10 cellular contexts compared by ENCODE assay signal in the genomic region with DNA sequence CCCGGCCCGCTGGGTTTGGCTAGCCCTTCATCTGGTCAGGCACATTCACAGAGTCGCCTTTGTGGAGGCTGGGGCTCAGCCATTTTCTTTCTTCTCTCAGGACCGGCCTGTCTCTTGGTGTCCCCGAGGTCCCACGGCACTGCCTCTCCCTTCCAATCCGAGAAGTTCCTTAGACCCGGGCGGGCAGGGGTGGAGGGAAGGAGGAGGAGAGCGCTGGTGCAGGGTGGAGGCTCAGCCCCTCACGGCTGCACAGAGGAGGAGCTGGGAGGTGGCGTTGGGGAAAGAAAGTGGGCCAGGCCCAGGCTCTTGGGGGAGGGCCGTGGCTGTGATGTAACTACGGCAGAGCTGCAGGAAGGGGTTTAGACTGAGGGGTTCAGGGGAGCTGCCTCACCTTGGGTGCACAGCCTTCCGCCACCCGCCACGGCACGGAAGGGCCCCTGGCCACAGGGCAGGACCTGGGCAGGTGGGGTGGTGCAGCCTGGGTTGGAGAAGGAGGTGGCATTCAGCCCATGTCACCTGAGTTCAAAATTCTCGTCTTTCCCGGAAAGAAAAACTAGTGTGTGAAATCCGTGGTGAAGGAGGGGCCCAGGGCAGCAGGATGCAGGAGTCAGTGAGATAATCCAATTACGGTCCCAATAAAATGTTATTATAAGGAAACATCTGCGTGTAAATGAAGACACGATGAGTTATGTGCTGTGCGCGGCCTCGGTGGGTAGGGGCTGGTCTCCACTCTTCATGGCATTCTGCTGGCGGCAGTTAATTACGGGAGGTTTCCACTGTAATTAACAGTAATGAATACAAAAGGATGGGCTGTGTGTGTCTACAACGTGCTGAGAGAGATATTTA. TPM values are rescaled to one million over a fixed set of nuclear protein-coding genes. Genes with fewer than 3 reads are reported as not detected.
A peak's percentile ranks its signal among the peaks of the same experiment; 100 is the strongest.
DNase-seq lines count a peak whose midpoint lies in the region; ATAC-seq and TF ChIP-seq lines count a peak whose summit lies in the region.
"Had no signal": no experiment of that assay in that cellular context is flagged by ENCODE, and none has a peak within 500 bp of the region (broad histone marks: within the 10 kb centered on the region; RNA-seq: fewer than 3 reads in every experiment).

No MANE protein-coding gene starts in this region.

- no peak for TF ChIP-seq CTCF in HEK293 (tag by site-specific recombination; IDR thresholded peaks at IDR 0.05)
- no peak for TF ChIP-seq CTCF in mesothelial cell of epicardium (IDR thresholded peaks at IDR 0.05; ENCODE audit: unreplicated experiment)

- H3K4me1 Mint-ChIP-seq in mesothelial cell of epicardium, result peaks cover 2% of the 10 kb centered on the region

- CTCF ChIA-PET in HEK293 (lab: Yijun Ruan, JAX), result no interaction called here

- H3K9me3 ChIP-seq in HEK293 (ENCODE audit: control insufficient read depth, insufficient read depth, low read depth, low read length), result no peaks in the 10 kb centered on the region
- H3K9me3 ChIP-seq: neutrophil had no signal

- no peak overlapping the region for H3K27ac Mint-ChIP-seq in mesothelial cell of epicardium

- POLR2A ChIA-PET in HEK293 (lab: Yijun Ruan, JAX), result interaction anchor here (0.7 kb wide), 1 partner anchor 7 kb away, joined by 3 read pairs; no protein-coding TSS in a partner anchor

- ATAC-seq in GM18519 (IDR thresholded peaks at IDR 0.05; ENCODE audit: low FRiP score, unreplicated experiment), result no peak
- no peak for ATAC-seq in GM19455 (IDR thresholded peaks at IDR 0.05; ENCODE audit: unreplicated experiment)

- H3K36me3 Mint-ChIP-seq in mesothelial cell of epicardium, result no peaks in the 10 kb centered on the region

- no peak overlapping the region for H3K27ac ChIP-seq in HEK293 (ENCODE audit: extremely low read depth, low read depth, low read length)
- H3K27ac ChIP-seq: neutrophil had no signal

- H3K4me3 Mint-ChIP-seq in mesothelial cell of epicardium, result peak overlapping the region; percentile 39

- H3K36me3 ChIP-seq in HEK293 (ENCODE audit: control insufficient read depth in 2 of 2, insufficient read depth in 1 of 2, low read length in 2 of 2), result peaks cover 0 to 11% of the 10 kb centered on the region in 2 experiments; a peak in 1 of 3 replicates
- H3K36me3 ChIP-seq: neutrophil had no signal

- H3K4me3 ChIP-seq in HEK293 (ENCODE audit: low read depth, low read length), result peak overlapping the region; percentile 27

- DNase-seq in CD1c-positive myeloid dendritic cell (ENCODE audit: extremely low spot score) (peak; percentile 7), amygdala (lab: John Stamatoyannopoulos, UW) (peak in 42 of 56 donors; percentile 34 to 76 (median 59)), mesothelial cell of epicardium (ENCODE audit: low spot score in 2 of 2, unreplicated experiment in 2 of 2) (peak in 1 of 2 experiments; percentile 12), NOMO-1 treated with dmso at 0.1 percent for 144 hours (lab: John Stamatoyannopoulos, UW; ENCODE audit: unreplicated experiment) (no peak), NCI-H1694 treated with DMSO at 0.1 percent for 48 hours (lab: John Stamatoyannopoulos, UW) (no peak)

- H3K27me3 Mint-ChIP-seq in mesothelial cell of epicardium (ENCODE audit: low read depth), result peaks cover 56% of the 10 kb centered on the region

- H3K9me3 Mint-ChIP-seq in mesothelial cell of epicardium, result no peaks in the 10 kb centered on the region

- no peaks in the 10 kb centered on the region for H3K4me1 ChIP-seq in HEK293 (ENCODE audit: control insufficient read depth, insufficient read depth, low read length)

TF ChIP-seq in HEK293, 187 proteins besides CTCF, POLR2A, EP300 and RAD21:
- TF ChIP-seq SP2 (tag by site-specific recombination; IDR thresholded peaks at IDR 0.05), result peak; percentile 12; the same call in 1 of the 2 replicates
- TF ChIP-seq ZNF623 (tag by site-specific recombination; IDR thresholded peaks at IDR 0.05), result no peak
- no peak for TF ChIP-seq ZNF677 (tag by site-specific recombination; IDR thresholded peaks at IDR 0.05)
- no peak for TF ChIP-seq ZNF416 (tag by site-specific recombination; IDR thresholded peaks at IDR 0.05)
- no peak for TF ChIP-seq ZNF391 (tag by site-specific recombination; IDR thresholded peaks at IDR 0.05; ENCODE audit: borderline replicate concordance, low read depth)
- TF ChIP-seq ZNF664 (tag by site-specific recombination; IDR thresholded peaks at IDR 0.05), result no peak
- TF ChIP-seq ZNF530 (tag by site-specific recombination; IDR thresholded peaks at IDR 0.05; ENCODE audit: low read depth), result no peak
- no peak for TF ChIP-seq ZNF501 (tag by site-specific recombination; IDR thresholded peaks at IDR 0.05)
- no peak for TF ChIP-seq ZNF561 (tag by site-specific recombination; IDR thresholded peaks at IDR 0.05; ENCODE audit: borderline replicate concordance)
- 0 out of 2 replicates have a peak, but pooled peaks have one; percentile 0 for TF ChIP-seq PRDM10 (tag by site-specific recombination; IDR thresholded peaks at IDR 0.05)
- TF ChIP-seq ZNF830 (tag by site-specific recombination; IDR thresholded peaks at IDR 0.05; ENCODE audit: low read depth), result no peak
- TF ChIP-seq ZNF148 (tag by site-specific recombination; IDR thresholded peaks at IDR 0.05; ENCODE audit: borderline replicate concordance), result no peak
- no peak for TF ChIP-seq ZNF223 (tag by site-specific recombination; IDR thresholded peaks at IDR 0.05)
- no peak for TF ChIP-seq GLIS2 (tag by site-specific recombination; IDR thresholded peaks at IDR 0.05)

RNA-seq across cellular contexts. Expression of gene BRSK2, which starts 1.7 kb away (rescaled TPM):
- total RNA-seq in mesothelial cell of epicardium, result 4.6 to 6.8 TPM (median 4.9 TPM) in 3 replicates
- total RNA-seq: OCI-LY7 had no signal

Comparison
In these comparisons a context has a peak if more than half of its experiments do, and no peak if none do; other contexts are left out.
1. DNase-seq: peak in CD1c-positive myeloid dendritic cell (single experiment) and amygdala (42 of 56); none in NOMO-1 treated with dmso at 0.1 percent for 144 hours (single experiment) and NCI-H1694 treated with DMSO at 0.1 percent for 48 hours (single experiment).